In genomic region chr20:46605181-46605580, GRCh38 we compare ENCODE assay signal across 1 cellular context.
TF ChIP-seq lines count a peak whose summit lies in the region.

No MANE protein-coding gene starts in this region.

TF ChIP-seq in HepG2, 621 proteins besides CTCF, POLR2A, EP300 and RAD21 (continued from another document and continues in another):
- TF ChIP-seq THAP7 (CRISPR knock-in tag; IDR thresholded peaks at IDR 0.05) (no peak), NFIC (IDR thresholded peaks at IDR 0.05; ENCODE audit: low read length) (no peak), SMAD9 (CRISPR knock-in tag; IDR thresholded peaks at IDR 0.05) (no peak), MBD4 (IDR thresholded peaks at IDR 0.05; ENCODE audit: borderline replicate concordance, low read length) (no peak), ZUFSP (CRISPR knock-in tag; IDR thresholded peaks at IDR 0.05; ENCODE audit: borderline replicate concordance) (no peak), GPN1 (CRISPR knock-in tag; IDR thresholded peaks at IDR 0.05; ENCODE audit: borderline replicate concordance) (no peak), PRMT3 (CRISPR knock-in tag; IDR thresholded peaks at IDR 0.05; ENCODE audit: borderline replicate concordance, low read depth) (no peak), HMG20A (CRISPR knock-in tag; IDR thresholded peaks at IDR 0.05; ENCODE audit: borderline replicate concordance) (peak; percentile 41; the same call in 1 of the 2 replicates), SOX13 (IDR thresholded peaks at IDR 0.05) (no peak), SOX13 (CRISPR knock-in tag; conservative IDR thresholded peaks at IDR 0.05 in 1 of 2, IDR thresholded peaks at IDR 0.05 in 1 of 2) (0 out of 4 replicates have a peak, but pooled peaks of 1 of the 2 experiments have one; percentile 20), PCBP2 (optimal IDR thresholded peaks at IDR 0.05; ENCODE audit: low read depth, low read length, poor library complexity, severe bottlenecking) (no peak), ZNF580 (CRISPR knock-in tag; IDR thresholded peaks at IDR 0.05; ENCODE audit: borderline replicate concordance, low read depth) (no peak), ZBTB25 (CRISPR knock-in tag; IDR thresholded peaks at IDR 0.05) (no peak), SNAPC4 (CRISPR knock-in tag; IDR thresholded peaks at IDR 0.05) (no peak), ZNF276 (CRISPR knock-in tag; IDR thresholded peaks at IDR 0.05; ENCODE audit: low read depth) (no peak), ZBTB39 (CRISPR knock-in tag; IDR thresholded peaks at IDR 0.05) (no peak), ZNF556 (CRISPR knock-in tag; IDR thresholded peaks at IDR 0.05; ENCODE audit: borderline replicate concordance) (no peak), ZNF800 (CRISPR knock-in tag; IDR thresholded peaks at IDR 0.05) (no peak), ZNF18 (CRISPR knock-in tag; IDR thresholded peaks at IDR 0.05; ENCODE audit: insufficient replicate concordance) (no peak), NFE2 (CRISPR knock-in tag; IDR thresholded peaks at IDR 0.05) (no peak), ZNF550 (CRISPR knock-in tag; IDR thresholded peaks at IDR 0.05; ENCODE audit: borderline replicate concordance) (no peak), ZNF501 (CRISPR knock-in tag; IDR thresholded peaks at IDR 0.05) (no peak), XBP1 (CRISPR knock-in tag; IDR thresholded peaks at IDR 0.05) (no peak), KMT2A (CRISPR knock-in tag; IDR thresholded peaks at IDR 0.05) (no peak), KLF13 (CRISPR knock-in tag; IDR thresholded peaks at IDR 0.05) (no peak), ZNF513 (CRISPR knock-in tag; conservative IDR thresholded peaks at IDR 0.05) (no peak), SP1 (IDR thresholded peaks at IDR 0.05) (no peak), SP1 (CRISPR knock-in tag; IDR thresholded peaks at IDR 0.05) (no peak), FOXK1 (CRISPR knock-in tag; IDR thresholded peaks at IDR 0.05; ENCODE audit: borderline replicate concordance, low read depth) (peak; percentile 44; the same call in 1 of the 2 replicates), ZNF816 (CRISPR knock-in tag; IDR thresholded peaks at IDR 0.05; ENCODE audit: borderline replicate concordance) (no peak), SAP130 (CRISPR knock-in tag; IDR thresholded peaks at IDR 0.05; ENCODE audit: low read depth) (peak; percentile 39; the same call in 1 of the 2 replicates)
